Comparison of ENCODE assay signal across 12 cellular contexts in the genomic region with DNA sequence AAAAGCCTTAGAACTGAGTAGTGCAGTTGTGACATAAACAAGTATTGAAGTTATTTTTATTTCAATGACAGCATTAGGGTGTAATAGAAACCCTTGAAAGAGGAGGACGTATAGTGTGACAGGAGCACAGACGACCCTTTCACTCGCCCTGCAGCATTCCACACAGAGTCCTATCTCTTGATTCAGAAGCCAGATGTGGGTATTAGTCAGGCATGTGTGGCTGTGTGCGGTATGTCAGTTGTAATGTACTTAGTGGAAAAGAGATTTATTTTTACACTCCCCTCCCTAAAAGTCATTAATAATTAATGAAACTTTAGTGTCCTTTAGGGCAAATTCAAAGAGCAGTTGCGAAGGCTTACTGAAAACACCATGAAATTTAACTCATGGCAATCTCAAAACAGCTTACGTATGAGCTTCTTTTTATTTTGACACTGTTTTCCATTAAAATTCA.
DNase-seq lines count a peak whose midpoint lies in the region; ATAC-seq and TF ChIP-seq lines count a peak whose summit lies in the region.
"Had no signal": no experiment of that assay in that cellular context is flagged by ENCODE, and none has a peak within 500 bp of the region (broad histone marks: within the 10 kb centered on the region; RNA-seq: fewer than 3 reads in every experiment).

No MANE protein-coding gene starts in this region.

- no peaks in the 10 kb centered on the region for H3K9me3 ChIP-seq in SJCRH30 (replicated peaks)
- H3K9me3 ChIP-seq in osteoblast (ENCODE audit: low read depth, low read length) = peaks cover 1% of the 10 kb centered on the region
- H3K9me3 ChIP-seq: upper lobe of left lung had no signal

- no peaks in the 10 kb centered on the region for H3K79me2 ChIP-seq in osteoblast (ENCODE audit: insufficient read depth, low read length)

- no peaks in the 10 kb centered on the region for H3K27me3 ChIP-seq in SJCRH30
- no peaks in the 10 kb centered on the region for H3K27me3 ChIP-seq in osteoblast (ENCODE audit: insufficient read depth, low read length)
- H3K27me3 ChIP-seq: right atrium auricular region, upper lobe of left lung had no signal

- no peaks in the 10 kb centered on the region for H3K36me3 ChIP-seq in SJCRH30
- H3K36me3 ChIP-seq in osteoblast (ENCODE audit: insufficient read depth, low read length) = no peaks in the 10 kb centered on the region
- H3K36me3 ChIP-seq: right atrium auricular region, upper lobe of left lung had no signal

- H4K20me1 ChIP-seq in osteoblast (ENCODE audit: insufficient read depth, low read length) = no peaks in the 10 kb centered on the region

- H3K4me3 ChIP-seq in SJCRH30 (0 out of 2 replicates have a peak overlapping the region, but pooled peaks have one; percentile 10), fibroblast of the aortic adventitia (ENCODE audit: low read depth, low read length) (no peak overlapping the region), osteoblast (ENCODE audit: insufficient read depth, low read length) (no peak overlapping the region)
- H3K4me3 ChIP-seq: right atrium auricular region, upper lobe of left lung had no signal

- H3K27ac ChIP-seq in SJCRH30 (peak overlapping the region; percentile 83), osteoblast (ENCODE audit: low read depth, low read length) (peak overlapping the region; percentile 81)
- H3K27ac ChIP-seq: right atrium auricular region, upper lobe of left lung had no signal

- TF ChIP-seq CTCF in fibroblast of the aortic adventitia (IDR thresholded peaks at IDR 0.05; ENCODE audit: insufficient read depth, low read length) (no peak), osteoblast (IDR thresholded peaks at IDR 0.05; ENCODE audit: extremely low read depth, low read depth, low read length) (no peak)

- no peak overlapping the region for H2AFZ ChIP-seq in osteoblast (ENCODE audit: low read length)

- ATAC-seq in esophagus mucosa = no peak
- no peak for ATAC-seq in HG02970 (IDR thresholded peaks at IDR 0.05; ENCODE audit: low FRiP score, unreplicated experiment)

- H3K4me2 ChIP-seq in osteoblast (ENCODE audit: insufficient read depth, low read length) = peak overlapping the region; percentile 65

- H3K4me1 ChIP-seq in SJCRH30 (peaks cover 21% of the 10 kb centered on the region), osteoblast (ENCODE audit: insufficient read depth, low read length) (peaks cover 29% of the 10 kb centered on the region)
- H3K4me1 ChIP-seq: right atrium auricular region, upper lobe of left lung had no signal

- DNase-seq in ELR (ENCODE audit: low read depth) = peak; percentile 88
- DNase-seq in SJCRH30 = peak; percentile 78 to 87
- peak; percentile 64 for DNase-seq in fibroblast of the aortic adventitia (ENCODE audit: low read depth)
- DNase-seq in osteoblast (ENCODE audit: insufficient read length, low spot score, missing footprints) = peak; percentile 79
- DNase-seq in nucleus accumbens (lab: John Stamatoyannopoulos, UW) = no peak
- no peak for DNase-seq in anterior cingulate cortex (lab: John Stamatoyannopoulos, UW)
- DNase-seq: NCI-H187, OCI-M1, upper lobe of left lung had no signal

Comparison
In these comparisons a context has a peak if more than half of its experiments do, and no peak if none do; other contexts are left out.
1. DNase-seq: peak in ELR (single experiment), SJCRH30 (2 of 2), fibroblast of the aortic adventitia (single experiment) and osteoblast (single experiment); none in nucleus accumbens (0 of 56) and anterior cingulate cortex (0 of 58).